ENCODE assay signal across 15 cellular contexts in genomic region chr18:49032189-49032584, GRCh38.
"Had no signal": no experiment of that assay in that cellular context is flagged by ENCODE, and none has a peak within 500 bp of the region (broad histone marks: within the 10 kb centered on the region; RNA-seq: fewer than 3 reads in every experiment).

No MANE protein-coding gene starts in this region.

- H3K27me3 ChIP-seq: gastrocnemius medialis, heart left ventricle, upper lobe of left lung had no signal

- H3K4me1 Mint-ChIP-seq: endodermal cell had no signal

- H3K27ac Mint-ChIP-seq: activated CD4-positive, alpha-beta memory T cell treated with anti-CD3 and anti-CD28 coated beads for 36 hours; endodermal cell; mesothelial cell of epicardium; T-helper 2 cell treated with Interferon-gamma antibody and Interleukin-4, amounts not matched to agents 5 μg/mL and 100 μg/mL, for 36 hours had no signal

- H3K4me3 ChIP-seq: gastrocnemius medialis, heart left ventricle, lower lobe of right lung, upper lobe of left lung had no signal

- DNase-seq: activated CD4-positive, CD25-positive, alpha-beta regulatory T cell; activated gamma-delta T cell treated with Interleukin-2 at 50 U/mL for 16 hours; dermis blood vessel endothelial cell; gastrocnemius medialis; heart left ventricle; left colon; lower lobe of right lung; stimulated activated naive CD4-positive, alpha-beta T cell treated with Interleukin-2 at 50 U/mL for 16 hours; SW 1271 had no signal

- H3K36me3 ChIP-seq: gastrocnemius medialis, heart left ventricle, lower lobe of right lung, neutrophil, upper lobe of left lung had no signal

- H3K4me1 ChIP-seq: gastrocnemius medialis, heart left ventricle, lower lobe of right lung, upper lobe of left lung had no signal

- H3K9me3 ChIP-seq: gastrocnemius medialis, lower lobe of right lung, neutrophil, upper lobe of left lung had no signal

- ATAC-seq: heart left ventricle, left colon had no signal

- H3K36me3 Mint-ChIP-seq: activated CD4-positive, alpha-beta memory T cell treated with anti-CD3 and anti-CD28 coated beads for 36 hours had no signal

- H3K4me3 Mint-ChIP-seq: activated CD4-positive, alpha-beta memory T cell treated with anti-CD3 and anti-CD28 coated beads for 36 hours; endodermal cell; mesothelial cell of epicardium; T-helper 2 cell treated with Interferon-gamma antibody and Interleukin-4, amounts not matched to agents 5 μg/mL and 100 μg/mL, for 36 hours had no signal
